Comparison of ENCODE assay signal across 8 cellular contexts in the genomic region with DNA sequence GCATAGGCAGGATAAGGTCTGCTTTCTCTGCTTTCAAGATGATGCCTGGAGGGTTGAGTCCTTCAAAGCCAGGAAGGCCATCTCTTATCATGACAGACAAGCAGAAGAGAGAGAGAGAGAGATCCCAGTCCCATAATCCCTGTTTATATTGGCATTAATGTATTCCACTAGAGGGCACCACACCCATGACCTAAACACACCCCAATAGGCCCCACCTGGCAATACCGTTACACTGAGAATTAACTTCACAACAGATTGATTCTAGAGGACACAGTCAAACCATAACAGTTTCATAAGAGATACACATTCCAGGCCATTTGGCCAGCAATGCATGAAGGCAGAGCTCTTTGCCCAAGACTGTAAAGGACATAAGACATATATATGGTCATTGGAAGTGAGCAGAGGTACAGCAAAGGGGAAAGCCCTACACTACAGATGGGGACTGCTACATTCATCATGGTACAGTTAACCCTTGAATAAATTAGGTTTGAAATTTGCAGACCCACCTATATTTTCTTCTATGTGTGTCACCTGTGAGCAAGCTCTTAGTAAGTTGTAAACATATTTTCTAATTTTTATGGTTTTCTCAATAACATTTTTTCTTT.
DNase-seq lines count a peak whose midpoint lies in the region; TF ChIP-seq lines count a peak whose summit lies in the region.

No MANE protein-coding gene starts in this region.

- in situ Hi-C loops in mammary epithelial cell (cut with MboI; ENCODE audit: low sequenced_read_pairs in 2 of 2) = no loop called here

- no peak overlapping the region for H3K4me2 ChIP-seq in mammary epithelial cell (ENCODE audit: insufficient read depth, low read depth, low read length)

- intact Hi-C loops in colonic mucosa (cut with DNase I) = no loop called here
- intact Hi-C loops in posterior cingulate gyrus (cut with DNase I) = no loop called here
- intact Hi-C loops in mammary epithelial cell (cut with micrococcal nuclease) = no loop called here

- H3K9me3 ChIP-seq in colonic mucosa (no peaks in the 10 kb centered on the region), mammary epithelial cell (replicated peaks; ENCODE audit: insufficient read depth, low read length) (no peaks in the 10 kb centered on the region)

- CTCF ChIA-PET in mammary epithelial cell (lab: Charles Lee; ENCODE audit: low non-redundant PET) = no interaction called here

- 6% methylated on average over 1 of the region's 1 CpG for WGBS in mammary epithelial cell (ENCODE audit: low coverage, missing lambda C conversion rate)

- dilution Hi-C loops in mammary epithelial cell (cut with HindIII; ENCODE audit: low sequenced_read_pairs) = no loop called here

- TF ChIP-seq EP300 in Ishikawa (IDR thresholded peaks at IDR 0.05; ENCODE audit: borderline replicate concordance) = no peak

- no peak for DNase-seq in colonic mucosa
- DNase-seq in T-helper 9 cell = no peak
- DNase-seq in posterior cingulate gyrus = no peak
- DNase-seq in mammary epithelial cell = no peak
- no peak for DNase-seq in NCI-H2029 (lab: John Stamatoyannopoulos, UW)

- no peak overlapping the region for H3K9ac ChIP-seq in colonic mucosa (ENCODE audit: low read depth in 2 of 2, low read length in 2 of 2)
- no peak overlapping the region for H3K9ac ChIP-seq in mammary epithelial cell (ENCODE audit: insufficient read depth, low read length)

- TF ChIP-seq CTCF in 22Rv1 (IDR thresholded peaks at IDR 0.05) (peak; percentile 58), GM12875 (IDR thresholded peaks at IDR 0.05; ENCODE audit: borderline replicate concordance, insufficient read depth, low read depth, low read length) (peak; percentile 29; the same call in 1 of the 2 replicates), colonic mucosa (IDR thresholded peaks at IDR 0.05) (peak; percentile 16), mammary epithelial cell (conservative IDR thresholded peaks at IDR 0.05 in 1 of 2, IDR thresholded peaks at IDR 0.05 in 1 of 2; ENCODE audit: extremely low read depth in 1 of 2, insufficient read depth in 1 of 2, low read depth in 1 of 2, low read length in 2 of 2) (peak in 1 of 2 donors; percentile 30)

- BruUV-seq in mammary epithelial cell (replicated peaks; lab: Mats Ljungman, UMichigan) = no TSS peak

- H3K27me3 ChIP-seq in colonic mucosa = no peaks in the 10 kb centered on the region
- no peaks in the 10 kb centered on the region for H3K27me3 ChIP-seq in mammary epithelial cell (ENCODE audit: insufficient read depth, low read length)

- no peak overlapping the region for H2AFZ ChIP-seq in mammary epithelial cell (ENCODE audit: low read depth, low read length)

- no peaks in the 10 kb centered on the region for H3K79me2 ChIP-seq in mammary epithelial cell (ENCODE audit: insufficient read depth, low read length)

- no peak overlapping the region for H3K4me3 ChIP-seq in GM12875 (ENCODE audit: low read depth, low read length)
- no peak overlapping the region for H3K4me3 ChIP-seq in colonic mucosa
- no peak overlapping the region for H3K4me3 ChIP-seq in mammary epithelial cell (replicated peaks in 1 of 3; ENCODE audit: insufficient read depth in 1 of 3, low read depth in 2 of 3, low read length in 3 of 3)

- H3K36me3 ChIP-seq in colonic mucosa (no peaks in the 10 kb centered on the region), mammary epithelial cell (ENCODE audit: insufficient read depth, low read length) (no peaks in the 10 kb centered on the region)

- H3K27ac ChIP-seq in 22Rv1 (no peak overlapping the region), colonic mucosa (no peak overlapping the region), mammary epithelial cell (ENCODE audit: insufficient read depth, low read depth, low read length) (no peak overlapping the region)

- H4K20me1 ChIP-seq in mammary epithelial cell (ENCODE audit: insufficient read depth, low read length) = no peaks in the 10 kb centered on the region

- peak; percentile 36; the same call in 1 of the 2 replicates for TF ChIP-seq RAD21 in Ishikawa (IDR thresholded peaks at IDR 0.05; ENCODE audit: low read depth)

- no peaks in the 10 kb centered on the region for H3K4me1 ChIP-seq in colonic mucosa
- H3K4me1 ChIP-seq in mammary epithelial cell (ENCODE audit: insufficient read depth, low read length) = no peaks in the 10 kb centered on the region

TF ChIP-seq in Ishikawa, 13 proteins besides CTCF, POLR2A, EP300 and RAD21:
- no peak for TF ChIP-seq TCF12 (IDR thresholded peaks at IDR 0.05; ENCODE audit: low read depth)
- no peak for TF ChIP-seq CEBPB (IDR thresholded peaks at IDR 0.05)
- TF ChIP-seq, protein P1, sequence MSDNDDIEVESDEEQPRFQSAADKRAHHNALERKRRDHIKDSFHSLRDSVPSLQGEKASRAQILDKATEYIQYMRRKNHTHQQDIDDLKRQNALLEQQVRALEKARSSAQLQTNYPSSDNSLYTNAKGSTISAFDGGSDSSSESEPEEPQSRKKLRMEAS (IDR thresholded peaks at IDR 0.05) = no peak
- no peak for TF ChIP-seq FOXM1 (IDR thresholded peaks at IDR 0.05; ENCODE audit: borderline replicate concordance, low read depth)
- no peak for TF ChIP-seq TEAD4 (IDR thresholded peaks at IDR 0.05)
- TF ChIP-seq, protein P2, sequence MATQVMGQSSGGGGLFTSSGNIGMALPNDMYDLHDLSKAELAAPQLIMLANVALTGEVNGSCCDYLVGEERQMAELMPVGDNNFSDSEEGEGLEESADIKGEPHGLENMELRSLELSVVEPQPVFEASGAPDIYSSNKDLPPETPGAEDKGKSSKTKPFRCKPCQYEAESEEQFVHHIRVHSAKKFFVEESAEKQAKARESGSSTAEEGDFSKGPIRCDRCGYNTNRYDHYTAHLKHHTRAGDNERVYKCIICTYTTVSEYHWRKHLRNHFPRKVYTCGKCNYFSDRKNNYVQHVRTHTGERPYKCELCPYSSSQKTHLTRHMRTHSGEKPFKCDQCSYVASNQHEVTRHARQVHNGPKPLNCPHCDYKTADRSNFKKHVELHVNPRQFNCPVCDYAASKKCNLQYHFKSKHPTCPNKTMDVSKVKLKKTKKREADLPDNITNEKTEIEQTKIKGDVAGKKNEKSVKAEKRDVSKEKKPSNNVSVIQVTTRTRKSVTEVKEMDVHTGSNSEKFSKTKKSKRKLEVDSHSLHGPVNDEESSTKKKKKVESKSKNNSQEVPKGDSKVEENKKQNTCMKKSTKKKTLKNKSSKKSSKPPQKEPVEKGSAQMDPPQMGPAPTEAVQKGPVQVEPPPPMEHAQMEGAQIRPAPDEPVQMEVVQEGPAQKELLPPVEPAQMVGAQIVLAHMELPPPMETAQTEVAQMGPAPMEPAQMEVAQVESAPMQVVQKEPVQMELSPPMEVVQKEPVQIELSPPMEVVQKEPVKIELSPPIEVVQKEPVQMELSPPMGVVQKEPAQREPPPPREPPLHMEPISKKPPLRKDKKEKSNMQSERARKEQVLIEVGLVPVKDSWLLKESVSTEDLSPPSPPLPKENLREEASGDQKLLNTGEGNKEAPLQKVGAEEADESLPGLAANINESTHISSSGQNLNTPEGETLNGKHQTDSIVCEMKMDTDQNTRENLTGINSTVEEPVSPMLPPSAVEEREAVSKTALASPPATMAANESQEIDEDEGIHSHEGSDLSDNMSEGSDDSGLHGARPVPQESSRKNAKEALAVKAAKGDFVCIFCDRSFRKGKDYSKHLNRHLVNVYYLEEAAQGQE (IDR thresholded peaks at IDR 0.05; ENCODE audit: low read depth) = no peak
- no peak for TF ChIP-seq ZBTB7A (IDR thresholded peaks at IDR 0.05; ENCODE audit: low read depth)
- TF ChIP-seq CREB1 (IDR thresholded peaks at IDR 0.05; ENCODE audit: low read depth) = no peak
- TF ChIP-seq, protein P3, sequence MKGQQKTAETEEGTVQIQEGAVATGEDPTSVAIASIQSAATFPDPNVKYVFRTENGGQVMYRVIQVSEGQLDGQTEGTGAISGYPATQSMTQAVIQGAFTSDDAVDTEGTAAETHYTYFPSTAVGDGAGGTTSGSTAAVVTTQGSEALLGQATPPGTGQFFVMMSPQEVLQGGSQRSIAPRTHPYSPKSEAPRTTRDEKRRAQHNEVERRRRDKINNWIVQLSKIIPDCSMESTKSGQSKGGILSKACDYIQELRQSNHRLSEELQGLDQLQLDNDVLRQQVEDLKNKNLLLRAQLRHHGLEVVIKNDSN (IDR thresholded peaks at IDR 0.05) = no peak
- no peak for TF ChIP-seq EGR1 (IDR thresholded peaks at IDR 0.05)
- no peak for TF ChIP-seq TAF1 (IDR thresholded peaks at IDR 0.05; ENCODE audit: low read depth)
- TF ChIP-seq NFIC (IDR thresholded peaks at IDR 0.05) = no peak
- no peak for TF ChIP-seq YY1 (IDR thresholded peaks at IDR 0.05; ENCODE audit: low read depth)
TF ChIP-seq in Ishikawa: peak in this region for 0.
